22 cellular contexts compared by ENCODE assay signal in the genomic region with DNA sequence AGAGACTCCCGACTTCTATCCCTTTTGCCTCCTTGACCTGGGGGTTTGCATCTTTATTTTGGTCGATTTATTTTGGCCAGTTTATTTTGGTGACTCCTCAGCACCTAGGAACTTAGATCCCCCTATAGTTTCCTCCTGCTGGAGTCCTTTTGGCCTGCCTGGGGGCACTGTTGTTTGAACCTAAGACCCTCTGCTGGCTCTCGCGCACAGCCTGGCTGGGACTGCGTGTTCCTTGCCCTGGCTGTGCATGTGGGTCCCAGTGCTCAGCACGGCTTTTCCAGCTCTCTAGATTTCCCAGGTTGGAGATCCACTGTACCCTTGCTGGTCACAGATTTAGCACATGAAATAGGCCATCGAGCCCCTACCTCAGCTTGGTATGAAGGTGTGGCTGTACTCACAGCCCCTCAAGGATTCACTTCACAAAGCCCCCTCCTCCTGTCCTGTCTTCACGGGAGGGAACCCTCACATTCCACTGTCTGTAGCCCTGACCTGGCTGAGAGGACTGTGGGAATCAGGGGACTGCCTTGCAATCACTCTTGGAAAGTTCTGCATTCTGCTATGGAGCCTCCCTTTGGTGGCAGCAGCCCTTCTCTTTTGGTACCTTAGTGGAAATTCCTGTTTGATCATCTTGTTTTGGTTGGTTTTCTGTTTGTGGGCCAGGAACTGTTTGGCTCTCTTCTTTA. TPM values are rescaled to one million over a fixed set of nuclear protein-coding genes. Genes with fewer than 3 reads are reported as not detected.
DNase-seq lines count a peak whose midpoint lies in the region; ATAC-seq, FAIRE-seq and TF ChIP-seq lines count a peak whose summit lies in the region.
"Had no signal": no experiment of that assay in that cellular context is flagged by ENCODE, and none has a peak within 500 bp of the region (broad histone marks: within the 10 kb centered on the region; RNA-seq: fewer than 3 reads in every experiment).

No MANE protein-coding gene starts in this region.

- H3K36me3 ChIP-seq in naive thymus-derived CD4-positive, alpha-beta T cell (ENCODE audit: control insufficient read depth in 2 of 3, insufficient read depth in 3 of 3, low read length in 3 of 3): peaks cover 0 to 14% (median 0%) of the 10 kb centered on the region in 3 experiments

- no peaks in the 10 kb centered on the region for H3K27me3 ChIP-seq in naive thymus-derived CD4-positive, alpha-beta T cell (ENCODE audit: control insufficient read depth in 2 of 2, insufficient read depth in 2 of 2, low read length in 2 of 2)
- H3K27me3 ChIP-seq: BE2C, hepatocyte, MG63, tibial artery had no signal

- CTCF ChIA-PET in activated CD4-positive, alpha-beta T cell treated with anti-CD3 and anti-CD28 coated beads for 36 hours (lab: Charles Lee): interaction anchor here (0.5 to 0.6 kb wide), 2 partner anchors 34 to 182 kb away, joined by 3 to 4 read pairs; no protein-coding TSS in a partner anchor
- CTCF ChIA-PET in naive thymus-derived CD4-positive, alpha-beta T cell (lab: Charles Lee): interaction anchor here (0.6 to 0.9 kb wide), 2 partner anchors 16 to 28 kb away, joined by 3 read pairs; no protein-coding TSS in a partner anchor

- peak overlapping the region; percentile 43 for H3K27ac ChIP-seq in naive thymus-derived CD4-positive, alpha-beta T cell (ENCODE audit: low read depth, low read length)
- H3K27ac ChIP-seq: hepatocyte, SK-N-MC, tibial artery had no signal

- H3K27me3 Mint-ChIP-seq in activated CD4-positive, alpha-beta T cell treated with anti-CD3 and anti-CD28 coated beads for 36 hours: no peaks in the 10 kb centered on the region
- H3K27me3 Mint-ChIP-seq in activated naive CD8-positive, alpha-beta T cell: no peaks in the 10 kb centered on the region
- H3K27me3 Mint-ChIP-seq in naive thymus-derived CD4-positive, alpha-beta T cell: peaks cover 0 to 2% (median 0%) of the 10 kb centered on the region in 5 donors

- H3K9me3 Mint-ChIP-seq in activated CD4-positive, alpha-beta T cell treated with anti-CD3 and anti-CD28 coated beads for 36 hours (ENCODE audit: low read depth): no peaks in the 10 kb centered on the region
- no peaks in the 10 kb centered on the region for H3K9me3 Mint-ChIP-seq in activated naive CD8-positive, alpha-beta T cell (ENCODE audit: low read depth)
- H3K9me3 Mint-ChIP-seq in naive thymus-derived CD4-positive, alpha-beta T cell: peaks cover 0 to 2% (median 0%) of the 10 kb centered on the region in 11 donors

- no peak for DNase-seq in activated CD4-positive, alpha-beta T cell treated with anti-CD3 and anti-CD28 coated beads for 36 hours
- no peak for DNase-seq in activated CD4-positive, alpha-beta T cell treated with anti-CD3 and anti-CD28 coated beads, Interleukin-2, amount 50 U/mL, for 1 hour
- no peak for DNase-seq in GM12891 (ENCODE audit: insufficient read length, low spot score)
- DNase-seq in naive thymus-derived CD4-positive, alpha-beta T cell: no peak
- no peak for DNase-seq in HCEC 1CT
- DNase-seq in COLO668 (lab: John Stamatoyannopoulos, UW; ENCODE audit: unreplicated experiment): no peak
- no peak for DNase-seq in iPS-NIHi11 (ENCODE audit: low spot score)
- DNase-seq: 8988T, BE2C, kidney, mesenchymal stem cell, MG63, NCI-H1694, NCI-H226, tibial artery had no signal

- peaks cover 54% of the 10 kb centered on the region for H3K36me3 Mint-ChIP-seq in activated CD4-positive, alpha-beta T cell treated with anti-CD3 and anti-CD28 coated beads for 36 hours (ENCODE audit: low read depth)
- H3K36me3 Mint-ChIP-seq in activated naive CD8-positive, alpha-beta T cell: peaks cover 18% of the 10 kb centered on the region
- H3K36me3 Mint-ChIP-seq in naive thymus-derived CD4-positive, alpha-beta T cell: peaks cover 7 to 46% (median 22%) of the 10 kb centered on the region in 5 donors

- FAIRE-seq in GM12891 (lab: Jason Lieb, UNC): peak; percentile 28
- FAIRE-seq: endometrium, kidney had no signal

- POLR2A ChIA-PET in activated CD4-positive, alpha-beta T cell treated with anti-CD3 and anti-CD28 coated beads for 36 hours (lab: Charles Lee): interaction anchor here (1.3 kb wide), 1 partner anchor 7 kb away, joined by 3 read pairs; no protein-coding TSS in a partner anchor
- POLR2A ChIA-PET in naive thymus-derived CD4-positive, alpha-beta T cell (lab: Charles Lee): interaction anchor here (0.6 to 15.2 kb wide), 7 partner anchors 8 to 318 kb away, joined by 3 to 273 read pairs (median 4); partner anchors contain the start of gene UBAC2

- no peaks in the 10 kb centered on the region for H3K9me3 ChIP-seq in naive thymus-derived CD4-positive, alpha-beta T cell (ENCODE audit: control insufficient read depth in 2 of 3, low read length in 3 of 3)
- H3K9me3 ChIP-seq: BE2C, MG63, tibial artery had no signal

- H3K4me1 Mint-ChIP-seq in activated CD4-positive, alpha-beta T cell treated with anti-CD3 and anti-CD28 coated beads for 36 hours: peaks cover 79% of the 10 kb centered on the region
- H3K4me1 Mint-ChIP-seq in activated naive CD8-positive, alpha-beta T cell (ENCODE audit: low read depth): peaks cover 82% of the 10 kb centered on the region
- peaks cover 58 to 94% (median 81%) of the 10 kb centered on the region in 7 donors for H3K4me1 Mint-ChIP-seq in naive thymus-derived CD4-positive, alpha-beta T cell

- no peak for TF ChIP-seq POLR2A in GM12891 (IDR thresholded peaks at IDR 0.05; ENCODE audit: low read depth, low read length)

- no peak overlapping the region for H3K4me3 Mint-ChIP-seq in activated CD4-positive, alpha-beta T cell treated with anti-CD3 and anti-CD28 coated beads for 36 hours
- H3K4me3 Mint-ChIP-seq in activated naive CD8-positive, alpha-beta T cell: peak overlapping the region; percentile 28
- peak overlapping the region in 8 of 10 donors; percentile 7 to 72 (median 62) for H3K4me3 Mint-ChIP-seq in naive thymus-derived CD4-positive, alpha-beta T cell

- intact Hi-C loops in activated CD4-positive, alpha-beta T cell treated with anti-CD3 and anti-CD28 coated beads for 36 hours (cut with DNase I, micrococcal nuclease): no loop called here
- intact Hi-C loops in naive thymus-derived CD4-positive, alpha-beta T cell (cut with micrococcal nuclease): no loop called here

- H3K4me1 ChIP-seq in naive thymus-derived CD4-positive, alpha-beta T cell (ENCODE audit: control insufficient read depth in 2 of 2, insufficient read depth in 2 of 2, low read length in 2 of 2): peaks cover 26 to 62% of the 10 kb centered on the region in 2 donors
- H3K4me1 ChIP-seq: BE2C had no signal

- ATAC-seq in activated CD4-positive, alpha-beta T cell treated with anti-CD3 and anti-CD28 coated beads for 36 hours: no peak
- ATAC-seq in naive thymus-derived CD4-positive, alpha-beta T cell: no peak

- peak overlapping the region; percentile 9 for H3K27ac Mint-ChIP-seq in activated CD4-positive, alpha-beta T cell treated with anti-CD3 and anti-CD28 coated beads for 36 hours
- peak overlapping the region; percentile 73 for H3K27ac Mint-ChIP-seq in activated naive CD8-positive, alpha-beta T cell
- H3K27ac Mint-ChIP-seq in naive thymus-derived CD4-positive, alpha-beta T cell: peak overlapping the region in 8 of 9 donors; percentile 60 to 94 (median 83)

- H3K4me3 ChIP-seq in naive thymus-derived CD4-positive, alpha-beta T cell (ENCODE audit: low read length): no peak overlapping the region
- H3K4me3 ChIP-seq: hepatocyte, MG63, SK-N-MC, tibial artery had no signal

TF ChIP-seq in GM12891, 5 proteins besides CTCF, POLR2A, EP300 and RAD21:
- TF ChIP-seq TAF1 (IDR thresholded peaks at IDR 0.05; ENCODE audit: low read depth, low read length) (no peak), POU2F2 (IDR thresholded peaks at IDR 0.05; ENCODE audit: low read depth, low read length) (no peak), POLR2AphosphoS5 (IDR thresholded peaks at IDR 0.05; ENCODE audit: low read depth, low read length) (no peak), SPI1 (IDR thresholded peaks at IDR 0.05; ENCODE audit: low read depth, low read length) (no peak), PAX5 (IDR thresholded peaks at IDR 0.05; ENCODE audit: insufficient read depth, low read length, severe bottlenecking) (no peak)

RNA-seq across cellular contexts. Expression of gene UBAC2, which starts 8.3 kb away (rescaled TPM):
- total RNA-seq in activated CD4-positive, alpha-beta T cell treated with anti-CD3 and anti-CD28 coated beads for 36 hours: 10 to 100 TPM; 48.4 to 56.3 TPM
- polyA plus RNA-seq in GM12891 (2012; ENCODE audit: low read depth, missing spikeins): 20.5 TPM
- 100 to 1,000 TPM in 2 of 5 experiments, 10 to 100 TPM in 3; 63.3 to 114 (median 90.2) TPM for total RNA-seq in naive thymus-derived CD4-positive, alpha-beta T cell
- polyA plus RNA-seq in naive thymus-derived CD4-positive, alpha-beta T cell: 100 to 1,000 TPM; 142 TPM

RNA-seq across cellular contexts. Expression of gene GPR18, which starts 49.2 kb away (rescaled TPM):
- total RNA-seq in activated CD4-positive, alpha-beta T cell treated with anti-CD3 and anti-CD28 coated beads for 36 hours: 1 to 10 TPM; 6.0 to 9.5 TPM
- polyA plus RNA-seq in GM12891 (2012; ENCODE audit: low read depth, missing spikeins): 2.3 TPM
- total RNA-seq in naive thymus-derived CD4-positive, alpha-beta T cell: 10 to 100 TPM; 11.5 to 40.4 (median 21.1) TPM
- 10 to 100 TPM; 27.9 to 35.9 TPM for polyA plus RNA-seq in naive thymus-derived CD4-positive, alpha-beta T cell
- total RNA-seq: fibroblast of villous mesenchyme, hepatocyte, renal cortical epithelial cell had no signal
- polyA plus RNA-seq: hepatocyte, neural cell had no signal

Comparison
In these comparisons a context has a peak if more than half of its experiments do, and no peak if none do; other contexts are left out.
1. H3K27ac Mint-ChIP-seq: peak in every context shown above with its lines; median percentile 83 in naive thymus-derived CD4-positive, alpha-beta T cell; 73 in activated naive CD8-positive, alpha-beta T cell; 9 in activated CD4-positive, alpha-beta T cell treated with anti-CD3 and anti-CD28 coated beads for 36 hours.